In genomic region chr18:76564117-76564516, GRCh38 we compare ENCODE assay signal across 13 cellular contexts.
DNase-seq lines count a peak whose midpoint lies in the region; ATAC-seq, FAIRE-seq and TF ChIP-seq lines count a peak whose summit lies in the region.
"Had no signal": no experiment of that assay in that cellular context is flagged by ENCODE, and none has a peak within 500 bp of the region (broad histone marks: within the 10 kb centered on the region; RNA-seq: fewer than 3 reads in every experiment).

No MANE protein-coding gene starts in this region.

- H3K27me3 ChIP-seq in psoas muscle (ENCODE audit: insufficient read depth in 3 of 3, low read length in 2 of 3) (no peaks in the 10 kb centered on the region), pancreas (no peaks in the 10 kb centered on the region)
- H3K27me3 ChIP-seq: testis had no signal

- intact Hi-C loops in psoas muscle (cut with DNase I) (loop anchor here in 1 of 2 donors (2.0 kb wide), 1 partner anchor 71 kb away; no protein-coding TSS in a partner anchor), pancreas (cut with DNase I) (no loop called here)

- no peak overlapping the region for H3K4me3 ChIP-seq in psoas muscle
- H3K4me3 ChIP-seq in pancreas, result no peak overlapping the region
- H3K4me3 ChIP-seq: lung, testis had no signal

- H3K27ac ChIP-seq in psoas muscle (peak overlapping the region; percentile 72), pancreas (no peak overlapping the region)

- FAIRE-seq in pancreas (lab: Jason Lieb, UNC), result no peak

- no peaks in the 10 kb centered on the region for H3K9me3 ChIP-seq in psoas muscle
- H3K9me3 ChIP-seq in pancreas, result no peaks in the 10 kb centered on the region
- H3K9me3 ChIP-seq: testis had no signal

- H3K36me3 ChIP-seq in psoas muscle (ENCODE audit: insufficient read depth in 1 of 2, low read depth in 1 of 2) (no peaks in the 10 kb centered on the region), pancreas (no peaks in the 10 kb centered on the region)

- DNase-seq in CD1c-positive myeloid dendritic cell (ENCODE audit: extremely low spot score), result peak; percentile 69
- DNase-seq in NCI-H226, result peak; percentile 59
- no peak for DNase-seq in psoas muscle
- no peak for DNase-seq in pancreas
- no peak for DNase-seq in KG1 (lab: John Stamatoyannopoulos, UW)
- DNase-seq in middle frontal gyrus (ENCODE audit: extremely low spot score, low spot score), result no peak
- DNase-seq in NCI-H1694 treated with DMSO at 0.1 percent for 48 hours (lab: John Stamatoyannopoulos, UW), result no peak
- DNase-seq: effector CD8-positive, alpha-beta T cell; NCI-H2227 treated with DMSO at 0.1 percent for 48 hours; T-helper 17 cell; testis had no signal

- WGBS in psoas muscle, 3 donors, result 82 to 85% (median 83%) methylated on average over 8 of the region's 8 CpGs
- 75 to 82% methylated on average over 8 of the region's 8 CpGs for WGBS in pancreas, 2 donors

- ATAC-seq in esophagus mucosa (peak; percentile 59), psoas muscle (no peak), pancreas (no peak)
- ATAC-seq: T-helper 17 cell had no signal

- H3K4me1 ChIP-seq in psoas muscle (no peaks in the 10 kb centered on the region), pancreas (peaks cover 0 to 10% (median 2%) of the 10 kb centered on the region in 3 donors)
- H3K4me1 ChIP-seq: testis had no signal

- TF ChIP-seq CTCF in psoas muscle (IDR thresholded peaks at IDR 0.05), result no peak
- TF ChIP-seq CTCF in pancreas (IDR thresholded peaks at IDR 0.05), result no peak

Comparison
In these comparisons a context has a peak if more than half of its experiments do, and no peak if none do; other contexts are left out.
1. DNase-seq: peak in CD1c-positive myeloid dendritic cell (single experiment) and NCI-H226 (single experiment); none in psoas muscle (0 of 2), pancreas (0 of 6), KG1 (single experiment), middle frontal gyrus (single experiment) and NCI-H1694 treated with DMSO at 0.1 percent for 48 hours (single experiment).